In genomic region chr10:44293842-44294241, GRCh38 we compare ENCODE assay signal across 14 cellular contexts.
DNase-seq lines count a peak whose midpoint lies in the region; ATAC-seq and TF ChIP-seq lines count a peak whose summit lies in the region.
"Had no signal": no experiment of that assay in that cellular context is flagged by ENCODE, and none has a peak within 500 bp of the region (broad histone marks: within the 10 kb centered on the region; RNA-seq: fewer than 3 reads in every experiment).

No MANE protein-coding gene starts in this region.

- H3K79me1 ChIP-seq in IMR-90 (ENCODE audit: low read depth in 1 of 2, low read length in 2 of 2), result no peaks in the 10 kb centered on the region

- H2BK15ac ChIP-seq in IMR-90 (ENCODE audit: low read depth, low read length), result peak overlapping the region; percentile 56; the same call in 2 of the 3 replicates

- no peak for TF ChIP-seq POLR2A in IMR-90 (IDR thresholded peaks at IDR 0.05; ENCODE audit: low read depth, low read length)
- no peak for TF ChIP-seq POLR2A in suprapubic skin (IDR thresholded peaks at IDR 0.05)

- H3K4me1 ChIP-seq in IMR-90 (ENCODE audit: control insufficient read depth, insufficient read depth, low read length) (peaks cover 12% of the 10 kb centered on the region), esophagus (ENCODE audit: control insufficient read depth in 2 of 2, insufficient read depth in 2 of 2, low read length in 1 of 2) (peaks cover 0 to 9% of the 10 kb centered on the region in 2 donors), liver (ENCODE audit: control insufficient read depth in 4 of 4, insufficient read depth in 4 of 4, low read length in 3 of 4) (peaks cover 0 to 1% (median 0%) of the 10 kb centered on the region in 4 donors), suprapubic skin (peaks cover 8% of the 10 kb centered on the region)

- TF ChIP-seq CTCF in IMR-90 (conservative IDR thresholded peaks at IDR 0.05; ENCODE audit: low read depth, low read length), result no peak
- TF ChIP-seq CTCF in liver (IDR thresholded peaks at IDR 0.05; ENCODE audit: low read depth, low read length, missing input control), result no peak
- no peak for TF ChIP-seq CTCF in suprapubic skin (IDR thresholded peaks at IDR 0.05)

- no peak overlapping the region for H3K4me3 Mint-ChIP-seq in activated naive CD4-positive, alpha-beta T cell treated with anti-CD3 and anti-CD28 coated beads, Interleukin-2, amount 10 ng/mL, durations not matched to agents 7 days and 5 days
- H3K4me3 Mint-ChIP-seq: central memory CD8-positive, alpha-beta T cell; neural progenitor cell had no signal

- no peak overlapping the region for H3K4me2 ChIP-seq in IMR-90 (ENCODE audit: low read depth, low read length)

- dilution Hi-C loops in IMR-90 (cut with HindIII; ENCODE audit: low sequenced_read_pairs, unreplicated experiment), result no loop called here

- TF ChIP-seq RAD21 in IMR-90 (IDR thresholded peaks at IDR 0.05; ENCODE audit: low read length) (no peak), liver (IDR thresholded peaks at IDR 0.05) (peak in 1 of 2 donors; percentile 14)

- CTCF ChIA-PET in IMR-90 (lab: Yijun Ruan, JAX), result no interaction called here
- CTCF ChIA-PET in activated naive CD4-positive, alpha-beta T cell treated with anti-CD3 and anti-CD28 coated beads, Interleukin-2, amount 10 ng/mL, durations not matched to agents 7 days and 5 days (lab: Charles Lee), result no interaction called here

- H3K23ac ChIP-seq in IMR-90 (ENCODE audit: low read depth, low read length), result 0 out of 2 replicates have a peak overlapping the region, but pooled peaks have one; percentile 7

- H4K8ac ChIP-seq in IMR-90 (ENCODE audit: low read depth in 2 of 2, low read length in 2 of 2), result peak overlapping the region in 1 of 2 experiments; percentile 76; a peak in 2 of 4 replicates

- peaks cover 16% of the 10 kb centered on the region for H3K27me3 Mint-ChIP-seq in activated naive CD4-positive, alpha-beta T cell treated with anti-CD3 and anti-CD28 coated beads, Interleukin-2, amount 10 ng/mL, durations not matched to agents 7 days and 5 days

- no peaks in the 10 kb centered on the region for H3K27me3 ChIP-seq in IMR-90 (ENCODE audit: control insufficient read depth, insufficient read depth, low read length)
- H3K27me3 ChIP-seq in esophagus (ENCODE audit: control insufficient read depth in 1 of 2, insufficient read depth in 2 of 2, low read length in 2 of 2), result no peaks in the 10 kb centered on the region
- H3K27me3 ChIP-seq in liver (ENCODE audit: control insufficient read depth in 4 of 4, insufficient read depth in 4 of 4, low read length in 3 of 4), result peaks cover 0 to 3% (median 0%) of the 10 kb centered on the region in 4 donors
- H3K27me3 ChIP-seq in suprapubic skin, result peaks cover 24% of the 10 kb centered on the region

- H3K9me3 Mint-ChIP-seq in activated naive CD4-positive, alpha-beta T cell treated with anti-CD3 and anti-CD28 coated beads, Interleukin-2, amount 10 ng/mL, durations not matched to agents 7 days and 5 days, result no peaks in the 10 kb centered on the region
- H3K9me3 Mint-ChIP-seq: central memory CD8-positive, alpha-beta T cell; neural progenitor cell had no signal

- BruUV-seq in IMR-90 (replicated peaks; lab: Mats Ljungman, UMichigan), result no TSS peak

- peaks cover 13% of the 10 kb centered on the region for H3K9me1 ChIP-seq in IMR-90 (ENCODE audit: insufficient read depth, low read length)

- H2AK9ac ChIP-seq in IMR-90 (replicated peaks; ENCODE audit: low read depth, low read length, poor library complexity), result no peak overlapping the region

- intact Hi-C loops in IMR-90 (cut with micrococcal nuclease), result no loop called here

- H3K9me3 ChIP-seq in IMR-90 (ENCODE audit: control insufficient read depth, insufficient read depth, low read length) (no peaks in the 10 kb centered on the region), esophagus (ENCODE audit: control insufficient read depth in 2 of 2, insufficient read depth in 1 of 2, low read depth in 1 of 2, low read length in 1 of 2) (peaks cover 0 to 6% of the 10 kb centered on the region in 2 donors), liver (ENCODE audit: control insufficient read depth in 4 of 4, low read length in 3 of 4) (no peaks in the 10 kb centered on the region), suprapubic skin (no peaks in the 10 kb centered on the region)

- peak overlapping the region; percentile 88 for H3K18ac ChIP-seq in IMR-90 (ENCODE audit: low read depth, low read length)

- no peak overlapping the region for H3K27ac Mint-ChIP-seq in activated naive CD4-positive, alpha-beta T cell treated with anti-CD3 and anti-CD28 coated beads, Interleukin-2, amount 10 ng/mL, durations not matched to agents 7 days and 5 days
- H3K27ac Mint-ChIP-seq: neural progenitor cell had no signal

- H2BK5ac ChIP-seq in IMR-90 (ENCODE audit: low read depth, low read length, poor library complexity, severe bottlenecking), result peak overlapping the region; percentile 26

- H2AK5ac ChIP-seq in IMR-90 (ENCODE audit: low read depth, low read length), result peak overlapping the region; percentile 68

- no peak overlapping the region for H3K4me3 ChIP-seq in IMR-90 (ENCODE audit: insufficient read depth, low read depth, low read length)
- no peak overlapping the region for H3K4me3 ChIP-seq in esophagus (ENCODE audit: low read depth in 1 of 2, low read length in 2 of 2)
- no peak overlapping the region for H3K4me3 ChIP-seq in liver (ENCODE audit: low read depth in 1 of 3, low read length in 3 of 3)
- H3K4me3 ChIP-seq in suprapubic skin, result no peak overlapping the region

- TF ChIP-seq EP300 in suprapubic skin (IDR thresholded peaks at IDR 0.05), result no peak

- H2BK120ac ChIP-seq in IMR-90 (ENCODE audit: low read depth, low read length), result peak overlapping the region; percentile 85

- in situ Hi-C loops in IMR-90 (cut with MboI; ENCODE audit: low sequenced_read_pairs), result no loop called here

- H3K9ac ChIP-seq in IMR-90 (ENCODE audit: low read depth, low read length), result no peak overlapping the region
- peak overlapping the region in 1 of 2 donors; percentile 49 for H3K9ac ChIP-seq in liver (ENCODE audit: low read depth in 1 of 2, low read length in 2 of 2)
- H3K9ac ChIP-seq: neural progenitor cell had no signal

- peak overlapping the region; percentile 87 for H4K91ac ChIP-seq in IMR-90 (ENCODE audit: insufficient read depth, low read depth, low read length)

- H3K14ac ChIP-seq in IMR-90 (replicated peaks; ENCODE audit: low read depth, low read length), result 0 out of 2 replicates have a peak overlapping the region, but pooled peaks have one; percentile 72

- H3K36me3 ChIP-seq in IMR-90 (ENCODE audit: control insufficient read depth, insufficient read depth, low read length), result no peaks in the 10 kb centered on the region
- peaks cover 0 to 2% of the 10 kb centered on the region in 2 donors for H3K36me3 ChIP-seq in esophagus (ENCODE audit: control insufficient read depth in 2 of 2, insufficient read depth in 2 of 2, low read length in 1 of 2)
- H3K36me3 ChIP-seq in liver (ENCODE audit: control insufficient read depth in 4 of 4, insufficient read depth in 3 of 4, low read depth in 1 of 4, low read length in 3 of 4), result no peaks in the 10 kb centered on the region
- H3K36me3 ChIP-seq in suprapubic skin, result no peaks in the 10 kb centered on the region
- H3K36me3 ChIP-seq: neural progenitor cell had no signal

- peak overlapping the region; percentile 86 for H3K27ac ChIP-seq in IMR-90 (ENCODE audit: insufficient read depth, low read length)
- H3K27ac ChIP-seq in esophagus (ENCODE audit: low read depth in 2 of 2, low read length in 1 of 2), result peak overlapping the region; percentile 58 to 81
- H3K27ac ChIP-seq in liver (ENCODE audit: low read depth in 1 of 2, low read length in 2 of 2), result peak overlapping the region; percentile 60 to 63
- peak overlapping the region; percentile 60 for H3K27ac ChIP-seq in suprapubic skin
- H3K27ac ChIP-seq: neural progenitor cell had no signal

- no peaks in the 10 kb centered on the region for H3K36me3 Mint-ChIP-seq in activated naive CD4-positive, alpha-beta T cell treated with anti-CD3 and anti-CD28 coated beads, Interleukin-2, amount 10 ng/mL, durations not matched to agents 7 days and 5 days
- H3K36me3 Mint-ChIP-seq: neural progenitor cell had no signal

- no CpG with 5 or more reads among the region's 7 CpGs for WGBS in IMR-90 (ENCODE audit: extremely low coverage in 2 of 2, insufficient read length in 1 of 2), 2 experiments
- WGBS in esophagus, 2 donors, result 47 to 61% methylated on average over 7 of the region's 7 CpGs
- 52% methylated on average over 7 of the region's 7 CpGs for WGBS in liver
- 53% methylated on average over 7 of the region's 7 CpGs for WGBS in suprapubic skin

- peak; percentile 92 for DNase-seq in IMR-90
- no peak for DNase-seq in suprapubic skin (ENCODE audit: low spot score in 2 of 2)
- no peak for DNase-seq in activated naive CD4-positive, alpha-beta T cell treated with anti-CD3 and anti-CD28 coated beads, Interleukin-2, amount 10 ng/mL, durations not matched to agents 7 days and 5 days
- DNase-seq in HK-2 (ENCODE audit: unreplicated experiment), result no peak
- DNase-seq in stimulated activated CD4-positive, alpha-beta T cell treated with anti-CD3 and anti-CD28 coated beads, Interleukin-2, amount 100 ng/mL, for 24 hours, result no peak
- DNase-seq: activated CD8-positive, alpha-beta memory T cell treated with anti-CD3 and anti-CD28 coated beads, Interleukin-2, amount 50 U/mL, for 48 hours; COR-L47; NCI-H1694 treated with DMSO at 0.1 percent for 48 hours; OCI-M1 had no signal

- ATAC-seq in IMR-90 (ENCODE audit: low read depth) (peak; percentile 91), GM19452 (IDR thresholded peaks at IDR 0.05; ENCODE audit: unreplicated experiment) (no peak)

- H3K4ac ChIP-seq in IMR-90 (ENCODE audit: low read depth, low read length), result peak overlapping the region; percentile 59

- peak overlapping the region; percentile 80; the same call in 1 of the 2 replicates for H2BK20ac ChIP-seq in IMR-90 (ENCODE audit: low read depth, low read length)

- peak overlapping the region; percentile 82 for H4K5ac ChIP-seq in IMR-90 (ENCODE audit: low read depth, low read length)

- no peak overlapping the region for H2AFZ ChIP-seq in IMR-90 (replicated peaks; ENCODE audit: low read length, poor library complexity)

- no peak overlapping the region for H3K56ac ChIP-seq in IMR-90 (ENCODE audit: extremely low read depth, insufficient read depth, low read length)

- POLR2A ChIA-PET in IMR-90 (lab: Charles Lee; ENCODE audit: unreplicated experiment), result no interaction called here

- H4K20me1 ChIP-seq in IMR-90 (ENCODE audit: insufficient read depth, low read length), result no peaks in the 10 kb centered on the region

- no peaks in the 10 kb centered on the region for H3K4me1 Mint-ChIP-seq in activated naive CD4-positive, alpha-beta T cell treated with anti-CD3 and anti-CD28 coated beads, Interleukin-2, amount 10 ng/mL, durations not matched to agents 7 days and 5 days
- H3K4me1 Mint-ChIP-seq: central memory CD8-positive, alpha-beta T cell had no signal

TF ChIP-seq in IMR-90, 13 proteins besides CTCF, POLR2A, EP300 and RAD21:
- TF ChIP-seq MXI1 (IDR thresholded peaks at IDR 0.05; ENCODE audit: borderline replicate concordance, low read depth, low read length), result no peak
- peak; percentile 62 for TF ChIP-seq CEBPB (IDR thresholded peaks at IDR 0.05; ENCODE audit: low read depth, low read length)

TF ChIP-seq in liver, 16 proteins besides CTCF, POLR2A, EP300 and RAD21 (continues in another document):
- no peak for TF ChIP-seq ATF3 (IDR thresholded peaks at IDR 0.05)
